In genomic region chr17:74987909-74988711, GRCh38 we compare ENCODE assay signal across 8 cellular contexts. TPM values are rescaled to one million over a fixed set of nuclear protein-coding genes. Genes with fewer than 3 reads are reported as not detected.
DNase-seq lines count a peak whose midpoint lies in the region; ATAC-seq, FAIRE-seq and TF ChIP-seq lines count a peak whose summit lies in the region.

No MANE protein-coding gene starts in this region.

- H3K4me1 Mint-ChIP-seq in astrocyte (ENCODE audit: low read depth, unreplicated experiment): peaks cover 20% of the 10 kb centered on the region

- no peaks in the 10 kb centered on the region for H3K27me3 ChIP-seq in NT2/D1 (ENCODE audit: insufficient read depth, insufficient read length)
- no peaks in the 10 kb centered on the region for H3K27me3 ChIP-seq in astrocyte (ENCODE audit: insufficient read depth, low read length)
- H3K27me3 ChIP-seq in right cardiac atrium (ENCODE audit: control insufficient read depth, insufficient read depth): no peaks in the 10 kb centered on the region
- H3K27me3 ChIP-seq in parathyroid adenoma (ENCODE audit: control insufficient read depth, insufficient read depth, low read length): no peaks in the 10 kb centered on the region

- H3K36me3 ChIP-seq in NT2/D1 (ENCODE audit: insufficient read depth, insufficient read length, low read length) (peaks cover 36% of the 10 kb centered on the region), astrocyte (ENCODE audit: insufficient read depth, low read length) (no peaks in the 10 kb centered on the region), parathyroid adenoma (ENCODE audit: control insufficient read depth, insufficient read depth, low read length) (no peaks in the 10 kb centered on the region)

- intact Hi-C loops in right cardiac atrium (cut with DNase I): loop anchor here in 1 of 4 donors (10.0 kb wide), 1 partner anchor 47 kb away; no protein-coding TSS in a partner anchor

- FAIRE-seq in astrocyte (lab: Jason Lieb, UNC): no peak

- H3K36me3 Mint-ChIP-seq in astrocyte (ENCODE audit: low read depth, unreplicated experiment): no peaks in the 10 kb centered on the region

- DNase-seq in activated CD8-positive, alpha-beta memory T cell treated with anti-CD3 and anti-CD28 coated beads for 24 hours: peak; percentile 74
- DNase-seq in activated CD8-positive, alpha-beta memory T cell treated with anti-CD3 and anti-CD28 coated beads, Interleukin-2, amount 50 U/mL, for 4 hours: no peak
- no peak for DNase-seq in NT2/D1 (ENCODE audit: low read depth, low spot score)
- peak; percentile 72 for DNase-seq in astrocyte (ENCODE audit: low read depth)
- peak; percentile 91 to 96 (median 95) for DNase-seq in right cardiac atrium
- no peak for DNase-seq in NCI-H2029 treated with DMSO at 0.1 percent for 48 hours (lab: John Stamatoyannopoulos, UW)

- H3K9ac ChIP-seq in NT2/D1 (ENCODE audit: insufficient read length, low read depth) (peak overlapping the region; percentile 85), astrocyte (ENCODE audit: low read length) (peak overlapping the region; percentile 99), parathyroid adenoma (no peak overlapping the region)

- H2AFZ ChIP-seq in astrocyte (ENCODE audit: low read depth, low read length) (peak overlapping the region; percentile 67), parathyroid adenoma (peak overlapping the region; percentile 94)

- H4K20me1 ChIP-seq in astrocyte (ENCODE audit: insufficient read depth, low read length): peaks cover 34% of the 10 kb centered on the region

- ATAC-seq in HG02884 (IDR thresholded peaks at IDR 0.05; ENCODE audit: unreplicated experiment): peak; percentile 40
- peak; percentile 86 for ATAC-seq in right cardiac atrium

- H3K9me3 ChIP-seq in NT2/D1 (ENCODE audit: insufficient read depth, low read length) (no peaks in the 10 kb centered on the region), astrocyte (ENCODE audit: insufficient read depth, low read depth, low read length) (no peaks in the 10 kb centered on the region), right cardiac atrium (ENCODE audit: control insufficient read depth, low read length) (no peaks in the 10 kb centered on the region), parathyroid adenoma (ENCODE audit: control insufficient read depth, low read length) (no peaks in the 10 kb centered on the region)

- under 1% methylated on average over 76 of the region's 76 CpGs for WGBS in right cardiac atrium

- peak overlapping the region; percentile 91 for H3K4me3 Mint-ChIP-seq in astrocyte (ENCODE audit: unreplicated experiment)

- H3K27ac Mint-ChIP-seq in astrocyte (ENCODE audit: unreplicated experiment): peak overlapping the region; percentile 96

- H3K4me3 ChIP-seq in NT2/D1 (ENCODE audit: insufficient read length, low read depth): peak overlapping the region; percentile 81
- H3K4me3 ChIP-seq in astrocyte (ENCODE audit: insufficient read depth, low read depth, low read length): peak overlapping the region; percentile 90
- peak overlapping the region; percentile 85 for H3K4me3 ChIP-seq in right cardiac atrium (ENCODE audit: low read length)
- peak overlapping the region; percentile 63 for H3K4me3 ChIP-seq in parathyroid adenoma (ENCODE audit: low read depth, low read length)

- no peaks in the 10 kb centered on the region for H3K9me3 Mint-ChIP-seq in astrocyte (ENCODE audit: unreplicated experiment)

- H3K4me2 ChIP-seq in astrocyte (ENCODE audit: low read length) (peak overlapping the region; percentile 97), parathyroid adenoma (ENCODE audit: low read length) (peak overlapping the region; percentile 92)

- peaks cover 43% of the 10 kb centered on the region for H3K79me2 ChIP-seq in astrocyte (ENCODE audit: insufficient read depth, low read length)
- no peaks in the 10 kb centered on the region for H3K79me2 ChIP-seq in parathyroid adenoma

- H3K4me1 ChIP-seq in NT2/D1 (ENCODE audit: insufficient read depth, insufficient read length) (peaks cover 18% of the 10 kb centered on the region), astrocyte (ENCODE audit: insufficient read depth, low read length) (peaks cover 16% of the 10 kb centered on the region), right cardiac atrium (ENCODE audit: control insufficient read depth, insufficient read depth, low read length) (peaks cover 16% of the 10 kb centered on the region), parathyroid adenoma (peaks cover 11% of the 10 kb centered on the region)

- no peaks in the 10 kb centered on the region for H3K27me3 Mint-ChIP-seq in astrocyte (ENCODE audit: low read depth, unreplicated experiment)

- TF ChIP-seq CTCF in astrocyte (IDR thresholded peaks at IDR 0.05; ENCODE audit: insufficient read depth, low read depth, low read length): no peak
- peak; percentile 42 for TF ChIP-seq CTCF in parathyroid adenoma (IDR thresholded peaks at IDR 0.05)

- peak overlapping the region; percentile 97 for H3K27ac ChIP-seq in astrocyte (ENCODE audit: low read depth, low read length)
- H3K27ac ChIP-seq in right cardiac atrium (ENCODE audit: low read length): peak overlapping the region; percentile 93
- H3K27ac ChIP-seq in parathyroid adenoma: peak overlapping the region; percentile 85

RNA-seq across cellular contexts. Expression of gene CDR2L, which starts 0.7 kb away (rescaled TPM):
- total RNA-seq in astrocyte (59.1 and 62.9 TPM in 2 replicates), right cardiac atrium (10 to 100 TPM; 11.0 to 17.5 (median 14.2) TPM)
- 13.8 TPM for polyA plus RNA-seq in right cardiac atrium

RNA-seq across cellular contexts. Expression of gene HID1, which starts 15.6 kb away (rescaled TPM):
- 2.5 and 2.6 TPM in 2 replicates for total RNA-seq in astrocyte
- 10 to 100 TPM in 2 of 4 donors, 1 to 10 TPM in 2; 6.5 to 11.9 (median 10.1) TPM for total RNA-seq in right cardiac atrium
- 12.0 TPM for polyA plus RNA-seq in right cardiac atrium

RNA-seq across cellular contexts. Expression of gene MRPL58, which starts 24.4 kb away (rescaled TPM):
- total RNA-seq in astrocyte (23.8 and 24.4 TPM in 2 replicates), right cardiac atrium (10 to 100 TPM; 35.1 to 44.6 (median 37.3) TPM)
- 62.6 TPM for polyA plus RNA-seq in right cardiac atrium

RNA-seq across cellular contexts. Expression of gene OTOP3, which starts 52.4 kb away (rescaled TPM):
- not detected in 2 replicates for total RNA-seq in astrocyte
- not detected for total RNA-seq in right cardiac atrium
- not detected for polyA plus RNA-seq in right cardiac atrium

RNA-seq across cellular contexts. Expression of gene ATP5PD, which starts 58.7 kb away (rescaled TPM):
- total RNA-seq in astrocyte (238 and 239 TPM in 2 replicates), right cardiac atrium (100 to 1,000 TPM; 702 to 831 (median 748) TPM)
- 2,009 TPM for polyA plus RNA-seq in right cardiac atrium

Comparison
In these comparisons a context has a peak if more than half of its experiments do, and no peak if none do; other contexts are left out.
1. DNase-seq: peak in activated CD8-positive, alpha-beta memory T cell treated with anti-CD3 and anti-CD28 coated beads for 24 hours (single experiment), astrocyte (single experiment) and right cardiac atrium (3 of 3); none in activated CD8-positive, alpha-beta memory T cell treated with anti-CD3 and anti-CD28 coated beads, Interleukin-2, amount 50 U/mL, for 4 hours (single experiment), NT2/D1 (single experiment) and NCI-H2029 treated with DMSO at 0.1 percent for 48 hours (single experiment).
2. Peak in every context shown above with its lines, with median percentiles within 50 percentile points of each other: H3K4me3 ChIP-seq and H3K27ac ChIP-seq.